In the genomic region with DNA sequence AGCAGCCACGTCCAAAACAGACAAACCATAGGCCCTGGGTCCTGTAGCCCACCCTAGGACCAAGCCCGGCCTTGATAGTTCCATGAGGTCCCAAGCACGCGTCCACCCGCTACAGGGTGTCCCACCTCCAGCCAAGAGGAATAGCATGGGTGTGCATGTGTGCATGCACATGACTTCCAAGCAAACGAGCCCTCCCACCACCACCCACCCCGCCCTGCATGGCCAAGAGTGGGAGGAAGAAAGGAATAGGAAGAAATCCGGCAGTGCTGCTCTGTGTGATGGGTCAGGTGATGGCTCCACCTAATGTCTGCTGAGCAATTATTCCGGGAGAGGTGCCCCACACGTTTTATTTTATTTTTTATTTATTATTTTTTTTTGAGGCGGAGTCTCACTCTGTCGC, we compare ENCODE assay signal across 7 cellular contexts.
"Had no signal": no experiment of that assay in that cellular context is flagged by ENCODE, and none has a peak within 500 bp of the region (broad histone marks: within the 10 kb centered on the region; RNA-seq: fewer than 3 reads in every experiment).

No MANE protein-coding gene starts in this region.

- H3K4me2 ChIP-seq: GM23338 had no signal

- ATAC-seq: GM23338, K562 had no signal

- H3K9me3 Mint-ChIP-seq: GM23338, H9, HFFc6 had no signal

- H3K4me3 Mint-ChIP-seq: GM23338, H9, HFFc6 had no signal

- H3K27ac Mint-ChIP-seq: GM23338, HFFc6 had no signal

- H2AFZ ChIP-seq: GM23338 had no signal

- DNase-seq: H9, HCEC 1CT, HFFc6, IMR-90, KG1 had no signal

- H3K4me3 ChIP-seq: GM23338, K562 had no signal
